In the genomic region with DNA sequence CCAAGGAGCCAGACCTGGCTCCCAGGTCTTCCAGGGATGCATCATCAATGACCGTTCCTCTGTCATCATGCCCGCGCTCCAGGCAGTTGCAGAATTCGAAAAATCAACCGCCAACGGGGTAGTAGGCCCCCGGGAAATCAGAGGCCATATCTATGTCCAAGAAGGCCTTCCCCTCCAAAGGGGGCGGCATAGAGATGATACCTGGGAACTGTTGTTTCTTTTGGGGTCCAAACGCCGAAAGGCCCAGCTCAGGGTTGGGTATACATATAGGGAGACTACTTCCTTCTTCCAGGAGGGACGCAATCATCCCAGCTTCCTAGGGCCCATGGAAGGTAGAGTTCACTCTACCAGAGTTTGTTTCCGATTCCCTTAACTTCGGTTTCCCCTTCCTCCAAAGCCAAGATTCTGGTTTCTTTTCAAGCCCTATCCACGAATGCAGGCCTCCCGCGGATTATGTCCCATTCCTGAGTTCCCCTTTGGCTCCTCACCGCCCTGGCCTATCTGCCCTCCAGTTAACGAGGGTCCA, we compare ENCODE assay signal across 8 cellular contexts. TPM values are rescaled to one million over a fixed set of nuclear protein-coding genes. Genes with fewer than 3 reads are reported as not detected.
A peak's percentile ranks its signal among the peaks of the same experiment; 100 is the strongest.
DNase-seq lines count a peak whose midpoint lies in the region; ATAC-seq and TF ChIP-seq lines count a peak whose summit lies in the region.

No MANE protein-coding gene starts in this region.

- peak overlapping the region; percentile 91 for H3K27ac Mint-ChIP-seq in activated CD4-positive, alpha-beta T cell treated with anti-CD3 and anti-CD28 coated beads for 36 hours

- DNase-seq in activated CD4-positive, alpha-beta T cell treated with anti-CD3 and anti-CD28 coated beads for 36 hours: peak; percentile 34
- DNase-seq in activated CD4-positive, alpha-beta T cell treated with anti-CD3 and anti-CD28 coated beads for 1 hour: no peak
- DNase-seq in OCI-LY7 (ENCODE audit: low spot score): no peak
- no peak for DNase-seq in coronary artery (ENCODE audit: low spot score)
- DNase-seq in mesenchymal stem cell: peak; percentile 62
- no peak for DNase-seq in uterus
- no peak for DNase-seq in posterior cingulate gyrus
- no peak for DNase-seq in effector CD4-positive, alpha-beta T cell

- H4K20me1 ChIP-seq in OCI-LY7 (ENCODE audit: insufficient read depth, low read length): peaks cover 27% of the 10 kb centered on the region; the same call in 1 of the 2 replicates

- TF ChIP-seq POLR2A in uterus (IDR thresholded peaks at IDR 0.05): no peak

- peak overlapping the region; percentile 95 for H3K4me3 Mint-ChIP-seq in activated CD4-positive, alpha-beta T cell treated with anti-CD3 and anti-CD28 coated beads for 36 hours

- peak overlapping the region; percentile 54 for H4K8ac ChIP-seq in mesenchymal stem cell (ENCODE audit: low read length)

- no peak overlapping the region for H3K23ac ChIP-seq in mesenchymal stem cell (ENCODE audit: low read length in 2 of 2)

- H3K18ac ChIP-seq in mesenchymal stem cell (ENCODE audit: low read depth in 1 of 2, low read length in 2 of 2): peak overlapping the region; percentile 9 to 67

- no TSS peak for BruUV-seq in OCI-LY7 (replicated peaks; lab: Mats Ljungman, UMichigan)

- H3K27me3 ChIP-seq in mesenchymal stem cell (ENCODE audit: control insufficient read depth in 1 of 2, insufficient read depth in 1 of 2, low read length in 2 of 2) (no peaks in the 10 kb centered on the region), uterus (no peaks in the 10 kb centered on the region)

- H3K27me3 Mint-ChIP-seq in activated CD4-positive, alpha-beta T cell treated with anti-CD3 and anti-CD28 coated beads for 36 hours: no peaks in the 10 kb centered on the region

- peaks cover 31% of the 10 kb centered on the region for H3K36me3 ChIP-seq in OCI-LY7 (ENCODE audit: insufficient read depth, low read length)
- H3K36me3 ChIP-seq in mesenchymal stem cell (ENCODE audit: control insufficient read depth in 1 of 2, insufficient read depth in 2 of 2, low read depth in 1 of 2, low read length in 2 of 2): peaks cover 6 to 31% of the 10 kb centered on the region in 2 experiments
- no peaks in the 10 kb centered on the region for H3K36me3 ChIP-seq in uterus

- CTCF ChIA-PET in activated CD4-positive, alpha-beta T cell treated with anti-CD3 and anti-CD28 coated beads for 36 hours (lab: Charles Lee): interaction anchor here (1.0 to 1.5 kb wide), 2 partner anchors 126 to 128 kb away, joined by 3 to 4 read pairs; no protein-coding TSS in a partner anchor
- CTCF ChIA-PET in OCI-LY7 (lab: Charles Lee; ENCODE audit: unreplicated experiment): no interaction called here

- H3K4me2 ChIP-seq in OCI-LY7 (ENCODE audit: low read length) (peak overlapping the region; percentile 95), mesenchymal stem cell (ENCODE audit: low read length, poor library complexity, severe bottlenecking) (peak overlapping the region; percentile 91)

- H3K9me3 ChIP-seq in OCI-LY7 (ENCODE audit: low read length) (no peaks in the 10 kb centered on the region), mesenchymal stem cell (ENCODE audit: control insufficient read depth, low read length) (no peaks in the 10 kb centered on the region), uterus (no peaks in the 10 kb centered on the region)

- peak overlapping the region; percentile 5 for H4K91ac ChIP-seq in mesenchymal stem cell (ENCODE audit: low read length)

- H2BK120ac ChIP-seq in mesenchymal stem cell (ENCODE audit: low read depth, low read length): no peak overlapping the region

- H3K27ac ChIP-seq in OCI-LY7 (ENCODE audit: low read depth, low read length, poor library complexity, severe bottlenecking) (peak overlapping the region; percentile 81), coronary artery (peak overlapping the region; percentile 85 to 87), mesenchymal stem cell (ENCODE audit: low read length, poor library complexity, severe bottlenecking) (peak overlapping the region; percentile 81), uterus (peak overlapping the region; percentile 92)

- no peak overlapping the region for H2AK5ac ChIP-seq in mesenchymal stem cell (ENCODE audit: low read length, severe bottlenecking)

- no peak overlapping the region for H2BK15ac ChIP-seq in mesenchymal stem cell (ENCODE audit: low read depth, poor library complexity, severe bottlenecking)

- TF ChIP-seq CTCF in OCI-LY7 (conservative IDR thresholded peaks at IDR 0.05; ENCODE audit: low read length) (peak; percentile 23; the same call in 1 of the 2 replicates), coronary artery (IDR thresholded peaks at IDR 0.05) (no peak), uterus (IDR thresholded peaks at IDR 0.05) (no peak)

- no peak overlapping the region for H2BK5ac ChIP-seq in mesenchymal stem cell (ENCODE audit: low read depth, low read length, poor library complexity, severe bottlenecking)

- H3K4me1 Mint-ChIP-seq in activated CD4-positive, alpha-beta T cell treated with anti-CD3 and anti-CD28 coated beads for 36 hours: peaks cover 46% of the 10 kb centered on the region

- H3K9me2 ChIP-seq in OCI-LY7 (ENCODE audit: insufficient read depth, low read length): no peaks in the 10 kb centered on the region

- H3K4me3 ChIP-seq in OCI-LY7 (ENCODE audit: low read depth, low read length, poor library complexity, severe bottlenecking): peak overlapping the region; percentile 85
- H3K4me3 ChIP-seq in coronary artery: peak overlapping the region; percentile 86
- H3K4me3 ChIP-seq in mesenchymal stem cell (ENCODE audit: insufficient read depth in 1 of 2, low read depth in 1 of 2, low read length in 2 of 2): peak overlapping the region; percentile 64 to 99
- H3K4me3 ChIP-seq in uterus: peak overlapping the region; percentile 72 to 90

- H3K14ac ChIP-seq in mesenchymal stem cell (ENCODE audit: low read length in 2 of 2): peak overlapping the region in 1 of 2 experiments; percentile 5

- peaks cover 34% of the 10 kb centered on the region for H3K36me3 Mint-ChIP-seq in activated CD4-positive, alpha-beta T cell treated with anti-CD3 and anti-CD28 coated beads for 36 hours (ENCODE audit: low read depth)

- no peak overlapping the region for H2BK12ac ChIP-seq in mesenchymal stem cell (ENCODE audit: low read length in 2 of 2)

- H3K9me3 Mint-ChIP-seq in activated CD4-positive, alpha-beta T cell treated with anti-CD3 and anti-CD28 coated beads for 36 hours (ENCODE audit: low read depth): no peaks in the 10 kb centered on the region

- 5% methylated on average over 18 of the region's 18 CpGs for WGBS in mesenchymal stem cell

- H3K79me2 ChIP-seq in OCI-LY7 (ENCODE audit: insufficient read depth, low read depth, low read length): peaks cover 22% of the 10 kb centered on the region; the same call in 1 of the 2 replicates

- H3K4me1 ChIP-seq in OCI-LY7 (ENCODE audit: insufficient read depth, low read length, poor library complexity, severe bottlenecking) (peaks cover 43% of the 10 kb centered on the region), mesenchymal stem cell (ENCODE audit: control insufficient read depth, insufficient read depth, low read depth, low read length) (peaks cover 7% of the 10 kb centered on the region), uterus (peaks cover 7 to 9% of the 10 kb centered on the region in 2 donors)

- H3K4ac ChIP-seq in mesenchymal stem cell (ENCODE audit: low read depth in 1 of 2, low read length in 2 of 2): peak overlapping the region in 1 of 2 experiments; percentile 52

- peak overlapping the region; percentile 77; the same call in 1 of the 2 replicates for H2AFZ ChIP-seq in OCI-LY7 (ENCODE audit: low read length)
- peak overlapping the region; percentile 6 for H2AFZ ChIP-seq in mesenchymal stem cell (ENCODE audit: low read depth, low read length)

- intact Hi-C loops in activated CD4-positive, alpha-beta T cell treated with anti-CD3 and anti-CD28 coated beads for 36 hours (cut with DNase I, micrococcal nuclease): loop anchor here (1.0 to 5.0 kb wide), 10 partner anchors 53 to 332 kb away; partner anchors contain the start of genes KIF24 (in 2 of the 2), NUDT2 (in 2 of the 2), DNAI1 (in 1 of the 2) and FAM219A (in 1 of the 2)
- intact Hi-C loops in OCI-LY7 (cut with micrococcal nuclease; ENCODE audit: unreplicated experiment) (loop anchor here (1.0 to 10.0 kb wide), 3 partner anchors 77 to 311 kb away; partner anchors contain the start of genes UBAP2 and UBE2R2), uterus (cut with DNase I; ENCODE audit: low total_unique reads) (no loop called here), posterior cingulate gyrus (cut with DNase I) (loop anchor here (5.0 kb wide), 2 partner anchors 52 to 127 kb away; partner anchors contain the start of gene UBAP1)

- ATAC-seq in activated CD4-positive, alpha-beta T cell treated with anti-CD3 and anti-CD28 coated beads for 36 hours: no peak

- POLR2A ChIA-PET in activated CD4-positive, alpha-beta T cell treated with anti-CD3 and anti-CD28 coated beads for 36 hours (lab: Charles Lee): interaction anchor here (2.0 kb wide), 1 partner anchor 53 kb away, joined by 7 read pairs; the partner anchor contains the start of gene UBAP1
- POLR2A ChIA-PET in OCI-LY7 (lab: Charles Lee): interaction anchor here (0.6 to 0.9 kb wide), 2 partner anchors 45 to 74 kb away, joined by 3 read pairs; no protein-coding TSS in a partner anchor

- H3K9ac ChIP-seq in mesenchymal stem cell (ENCODE audit: low read length): peak overlapping the region; percentile 96

- H3K79me1 ChIP-seq in mesenchymal stem cell (replicated peaks; ENCODE audit: low read length, poor library complexity, severe bottlenecking): no peaks in the 10 kb centered on the region

RNA-seq across cellular contexts. Expression of gene DCAF12, which starts 0.8 kb away (rescaled TPM):
- 10 to 100 TPM; 34.6 to 35.0 TPM for total RNA-seq in activated CD4-positive, alpha-beta T cell treated with anti-CD3 and anti-CD28 coated beads for 36 hours
- 21.9 and 31.7 TPM in 2 replicates for total RNA-seq in OCI-LY7 (2014; rRNA removed; shearing (Covaris generic))
- total RNA-seq in OCI-LY7 (2022): 70.5 and 83.5 TPM in 2 replicates
- 14.6 TPM for polyA plus RNA-seq in mesenchymal stem cell (2013, experiment 1 of 2)
- 14.9 TPM for polyA plus RNA-seq in mesenchymal stem cell (2013, experiment 2 of 2)
- total RNA-seq in uterus: 10 to 100 TPM in 3 of 4 donors, 1 to 10 TPM in 1; 6.4 to 35.3 (median 30.3) TPM

RNA-seq across cellular contexts. Expression of gene UBAP1, which starts 53.1 kb away (rescaled TPM):
- 10 to 100 TPM; 29.5 to 43.3 TPM for total RNA-seq in activated CD4-positive, alpha-beta T cell treated with anti-CD3 and anti-CD28 coated beads for 36 hours
- total RNA-seq in OCI-LY7 (2014; rRNA removed; shearing (Covaris generic)): 12.4 and 13.1 TPM in 2 replicates
- total RNA-seq in OCI-LY7 (2022) (22.4 and 24.9 TPM in 2 replicates), uterus (10 to 100 TPM; 17.1 to 60.4 (median 24.9) TPM)
- polyA plus RNA-seq in mesenchymal stem cell (2013, experiment 1 of 2): 30.9 TPM
- 29.7 TPM for polyA plus RNA-seq in mesenchymal stem cell (2013, experiment 2 of 2)

Comparison
In these comparisons a context has a peak if more than half of its experiments do, and no peak if none do; other contexts are left out.
1. DNase-seq: peak in activated CD4-positive, alpha-beta T cell treated with anti-CD3 and anti-CD28 coated beads for 36 hours (single experiment) and mesenchymal stem cell (single experiment); none in activated CD4-positive, alpha-beta T cell treated with anti-CD3 and anti-CD28 coated beads for 1 hour (single experiment), OCI-LY7 (single experiment), coronary artery (single experiment), uterus (0 of 2), posterior cingulate gyrus (0 of 10) and effector CD4-positive, alpha-beta T cell (single experiment).
2. Peak in every context shown above with its lines, with median percentiles within 50 percentile points of each other: H3K27ac ChIP-seq and H3K4me3 ChIP-seq.